In the genomic region with DNA sequence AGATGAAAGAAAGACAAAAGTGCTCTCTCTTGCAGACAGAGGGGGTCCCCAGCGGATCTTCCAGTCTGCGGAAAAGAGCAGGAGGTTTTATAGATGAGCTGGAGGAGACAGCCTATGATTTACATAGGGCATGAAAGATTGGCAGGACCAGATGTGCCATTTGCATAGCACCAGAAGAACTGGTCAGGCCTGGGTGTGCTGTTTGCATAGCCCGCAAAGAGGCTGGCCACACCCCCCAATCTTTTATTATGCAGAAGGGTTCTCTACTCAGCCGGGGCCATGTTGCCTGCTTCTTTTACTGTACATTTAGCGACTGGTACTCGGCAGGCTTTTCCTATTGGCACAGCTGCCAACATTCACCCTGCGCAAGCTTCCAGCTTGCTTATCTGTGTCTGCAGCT, we compare ENCODE assay signal across 17 cellular contexts.
"Had no signal": no experiment of that assay in that cellular context is flagged by ENCODE, and none has a peak within 500 bp of the region (broad histone marks: within the 10 kb centered on the region; RNA-seq: fewer than 3 reads in every experiment).

No MANE protein-coding gene starts in this region.

- H3K9me3 ChIP-seq: psoas muscle, thyroid gland, uterus had no signal

- H3K4me3 ChIP-seq: dorsolateral prefrontal cortex, hepatocyte, psoas muscle, skin epidermis, thyroid gland, uterus had no signal

- H3K79me2 ChIP-seq: hepatocyte, parathyroid adenoma had no signal

- H3K27me3 ChIP-seq: hepatocyte, thyroid gland, uterus had no signal

- H3K4me2 ChIP-seq: hepatocyte had no signal

- H2AFZ ChIP-seq: hepatocyte, parathyroid adenoma had no signal

- H3K9ac ChIP-seq: parathyroid adenoma had no signal

- H3K4me1 ChIP-seq: parathyroid adenoma, psoas muscle, thyroid gland, uterus had no signal

- ATAC-seq: naive thymus-derived CD4-positive, alpha-beta T cell; psoas muscle; sciatic nerve had no signal

- DNase-seq: cortex of kidney; dorsolateral prefrontal cortex; effector CD8-positive, alpha-beta T cell; foreskin melanocyte; head of caudate nucleus; mesendoderm; naive thymus-derived CD4-positive, alpha-beta T cell; nephron progenitor cell; psoas muscle; stimulated activated CD4-positive, alpha-beta T cell treated with anti-CD3 and anti-CD28 coated beads, Interleukin-12 subunit alpha, Interleukin-12 subunit beta, amount 100 ng/mL, for 4 hours; stimulated activated naive CD4-positive, alpha-beta T cell; thyroid gland; uterus had no signal

- H3K27ac ChIP-seq: dorsolateral prefrontal cortex, hepatocyte, parathyroid adenoma, psoas muscle, skin epidermis, thyroid gland, uterus had no signal

- H3K36me3 ChIP-seq: thyroid gland, uterus had no signal
